19 cellular contexts compared by ENCODE assay signal in the genomic region with DNA sequence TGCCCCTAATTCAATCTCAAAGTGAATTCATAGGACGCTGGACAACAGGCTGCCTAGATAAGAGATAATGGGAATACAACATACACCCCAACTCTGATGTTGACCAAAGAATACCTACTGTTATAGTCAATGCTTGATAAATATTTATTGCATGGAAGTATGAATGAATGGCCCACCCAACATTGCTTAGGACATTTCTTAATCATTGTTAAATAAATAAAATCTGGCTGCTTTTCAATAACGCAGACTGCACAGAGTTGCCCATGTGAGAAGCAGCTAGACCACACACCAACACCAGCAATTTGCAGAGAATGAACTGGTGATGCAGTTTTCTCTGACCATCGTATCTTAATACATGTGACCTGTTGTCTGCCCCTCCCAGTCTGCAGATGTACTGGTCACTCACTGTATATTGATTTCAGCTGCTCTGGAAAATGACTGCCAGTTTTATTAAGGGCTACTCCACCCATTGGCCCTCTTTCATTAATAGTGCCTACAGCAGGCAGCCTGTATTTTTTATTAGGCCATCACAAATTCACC.
DNase-seq lines count a peak whose midpoint lies in the region; ATAC-seq and TF ChIP-seq lines count a peak whose summit lies in the region.
"Had no signal": no experiment of that assay in that cellular context is flagged by ENCODE, and none has a peak within 500 bp of the region (broad histone marks: within the 10 kb centered on the region; RNA-seq: fewer than 3 reads in every experiment).

No MANE protein-coding gene starts in this region.

- H3K27ac Mint-ChIP-seq in nephron, result peak overlapping the region; percentile 28 to 74 (median 57)
- H3K27ac Mint-ChIP-seq in HFFc6, result no peak overlapping the region
- H3K27ac Mint-ChIP-seq: CD4-positive, alpha-beta memory T cell had no signal

- no peak for TF ChIP-seq POLR2A in heart left ventricle (IDR thresholded peaks at IDR 0.05)

- H3K9me3 ChIP-seq in heart left ventricle (no peaks in the 10 kb centered on the region), right atrium auricular region (no peaks in the 10 kb centered on the region)
- H3K9me3 ChIP-seq: A549 had no signal

- no peaks in the 10 kb centered on the region for H3K27me3 ChIP-seq in heart left ventricle
- no peaks in the 10 kb centered on the region for H3K27me3 ChIP-seq in right atrium auricular region

- peaks cover 0 to 16% (median 0%) of the 10 kb centered on the region in 9 donors for H3K36me3 ChIP-seq in heart left ventricle
- no peaks in the 10 kb centered on the region for H3K36me3 ChIP-seq in right atrium auricular region
- H3K36me3 ChIP-seq: HAP-1 had no signal

- no peak overlapping the region for H3K4me3 Mint-ChIP-seq in nephron
- H3K4me3 Mint-ChIP-seq in HFFc6, result no peak overlapping the region
- H3K4me3 Mint-ChIP-seq: CD4-positive, alpha-beta memory T cell had no signal

- intact Hi-C loops in heart left ventricle (cut with DNase I) (no loop called here), Right ventricle myocardium inferior (cut with DNase I) (no loop called here), left ventricle myocardium superior (cut with micrococcal nuclease) (no loop called here)

- H3K27ac ChIP-seq in heart left ventricle, result peak overlapping the region in 7 of 12 donors; percentile 10 to 58 (median 42)
- H3K27ac ChIP-seq in right atrium auricular region, result no peak overlapping the region
- H3K27ac ChIP-seq: A549 had no signal

- H3K4me1 ChIP-seq in heart left ventricle (peaks cover 0 to 14% (median 0%) of the 10 kb centered on the region in 12 donors), right atrium auricular region (peaks cover 0 to 4% of the 10 kb centered on the region in 2 donors)
- H3K4me1 ChIP-seq: A549, HAP-1 had no signal

- peaks cover 15% of the 10 kb centered on the region for H3K4me1 Mint-ChIP-seq in nephron
- no peaks in the 10 kb centered on the region for H3K4me1 Mint-ChIP-seq in HFFc6 (ENCODE audit: low read depth)
- H3K4me1 Mint-ChIP-seq: CD4-positive, alpha-beta memory T cell had no signal

- no peak for DNase-seq in heart left ventricle
- no peak for DNase-seq in Right ventricle myocardium inferior (ENCODE audit: missing footprints)
- DNase-seq in left ventricle myocardium superior, result no peak
- DNase-seq in right atrium auricular region (ENCODE audit: low spot score), result no peak
- no peak for DNase-seq in HFFc6
- no peak for DNase-seq in NCI-H2196 (lab: John Stamatoyannopoulos, UW; ENCODE audit: unreplicated experiment)
- DNase-seq: 8988T; ACHN; C1 segment of cervical spinal cord; Calu3; CD4-positive, alpha-beta memory T cell; COR-L47; DMS53; DMS79 treated with DMSO at 0.1 percent for 48 hours; GF-D8; GOT3 had no signal

- peaks cover 6% of the 10 kb centered on the region for H3K9me3 Mint-ChIP-seq in nephron
- no peaks in the 10 kb centered on the region for H3K9me3 Mint-ChIP-seq in HFFc6

- WGBS in heart left ventricle, 4 donors, result 77 to 92% (median 83%) methylated on average over 3 of the region's 3 CpGs

- H3K36me3 Mint-ChIP-seq in nephron (ENCODE audit: low read depth) (no peaks in the 10 kb centered on the region), HFFc6 (ENCODE audit: low read depth) (no peaks in the 10 kb centered on the region)
- H3K36me3 Mint-ChIP-seq: CD4-positive, alpha-beta memory T cell had no signal

- H3K27me3 Mint-ChIP-seq in nephron (ENCODE audit: low read depth) (no peaks in the 10 kb centered on the region), HFFc6 (ENCODE audit: insufficient read depth) (peaks cover 2% of the 10 kb centered on the region)

- no peak for TF ChIP-seq CTCF in heart left ventricle (IDR thresholded peaks at IDR 0.05)
- TF ChIP-seq CTCF in right atrium auricular region (IDR thresholded peaks at IDR 0.05), result no peak
- TF ChIP-seq CTCF in nephron (IDR thresholded peaks at IDR 0.05; ENCODE audit: unreplicated experiment in 3 of 3), result no peak
- TF ChIP-seq CTCF in HFFc6 (IDR thresholded peaks at IDR 0.05), result no peak

- ATAC-seq in heart left ventricle (no peak), Right ventricle myocardium inferior (no peak), left ventricle myocardium superior (peak; percentile 4)
- ATAC-seq: A549 had no signal

- H3K4me3 ChIP-seq in heart left ventricle, result no peak overlapping the region
- H3K4me3 ChIP-seq in right atrium auricular region, result no peak overlapping the region
- H3K4me3 ChIP-seq: A549, HAP-1 had no signal

Comparison
In these comparisons a context has a peak if more than half of its experiments do, and no peak if none do; other contexts are left out.
1. H3K27ac ChIP-seq: peak in heart left ventricle (7 of 12); none in right atrium auricular region (0 of 2).